ENCODE assay signal across 29 cellular contexts in genomic region chr11:43765194-43765593, GRCh38.
"Had no signal": no experiment of that assay in that cellular context is flagged by ENCODE, and none has a peak within 500 bp of the region (broad histone marks: within the 10 kb centered on the region; RNA-seq: fewer than 3 reads in every experiment).

No MANE protein-coding gene starts in this region.

- H3K4me1 Mint-ChIP-seq: nephron; stimulated activated memory B cell treated with anti-CD40 and anti-IgM and Interleukin-4, amounts not matched to agents 10 μg/mL and 1 μg/mL and 100 μg/mL, for 72 hours; stimulated activated naive CD8-positive, alpha-beta T cell treated with anti-CD3 and anti-CD28 coated beads, Interleukin-15, amount 100 ng/mL, for 72 hours had no signal

- H3K4me3 ChIP-seq: left lung, lower lobe of right lung, pancreas, prostate gland, sigmoid colon, tibial nerve, uterus had no signal

- FAIRE-seq: keratinocyte, pancreas, small intestine had no signal

- ATAC-seq: left cardiac atrium; left lung; lower lobe of right lung; naive thymus-derived CD8-positive, alpha-beta T cell; pancreas; right cardiac atrium; stimulated activated memory B cell treated with anti-CD40 and anti-IgM and Interleukin-4, amounts not matched to agents 10 μg/mL and 1 μg/mL and 100 μg/mL, for 72 hours; stimulated activated naive CD8-positive, alpha-beta T cell treated with anti-CD3 and anti-CD28 coated beads, Interleukin-15, amount 100 ng/mL, for 72 hours had no signal

- H3K27me3 ChIP-seq: left lung, pancreas, sigmoid colon, tibial nerve, uterus had no signal

- H3K9me3 Mint-ChIP-seq: type B pancreatic cell had no signal

- H3K27ac Mint-ChIP-seq: naive thymus-derived CD8-positive, alpha-beta T cell; nephron; stimulated activated memory B cell treated with anti-CD40 and anti-IgM and Interleukin-4, amounts not matched to agents 10 μg/mL and 1 μg/mL and 100 μg/mL, for 72 hours; stimulated activated naive CD8-positive, alpha-beta T cell treated with anti-CD3 and anti-CD28 coated beads, Interleukin-15, amount 100 ng/mL, for 72 hours; type B pancreatic cell had no signal

- DNase-seq: kidney glomerular epithelial cell; left cardiac atrium; left lung; lower lobe of right lung; mammary epithelial cell; mesenchymal stem cell; naive thymus-derived CD8-positive, alpha-beta T cell; nucleus accumbens; pancreas; posterior cingulate gyrus; retina; right cardiac atrium; sigmoid colon; small intestine; stimulated activated CD4-positive, alpha-beta T cell treated with anti-CD3 and anti-CD28 coated beads, Interleukin-1b, Interleukin-23, amount 100 ng/mL, for 48 hours; stimulated activated CD4-positive, alpha-beta T cell treated with anti-CD3 and anti-CD28 coated beads, Interleukin-2, amount 100 ng/mL, for 48 hours; stimulated activated CD4-positive, alpha-beta T cell treated with anti-CD3 and anti-CD28 coated beads, Interleukin-4, amount 100 ng/mL, for 4 hours; stimulated activated CD8-positive, alpha-beta memory T cell treated with anti-CD3 and anti-CD28 coated beads, Interleukin-4, amount 100 ng/mL, for 48 hours; stimulated activated naive CD4-positive, alpha-beta T cell treated with Interleukin-2 at 50 U/mL for 16 hours; stimulated activated naive CD8-positive, alpha-beta T cell treated with anti-CD3 and anti-CD28 coated beads, Interleukin-15, amount 100 ng/mL, for 72 hours; substantia nigra; uterus had no signal

- H3K27ac ChIP-seq: left lung, lower lobe of right lung, pancreas, prostate gland, sigmoid colon, tibial nerve, uterus had no signal

- H3K4me3 Mint-ChIP-seq: naive thymus-derived CD8-positive, alpha-beta T cell; nephron; neural crest cell; stimulated activated memory B cell treated with anti-CD40 and anti-IgM and Interleukin-4, amounts not matched to agents 10 μg/mL and 1 μg/mL and 100 μg/mL, for 72 hours; stimulated activated naive CD8-positive, alpha-beta T cell treated with anti-CD3 and anti-CD28 coated beads, Interleukin-15, amount 100 ng/mL, for 72 hours; type B pancreatic cell had no signal

- H3K9me3 ChIP-seq: pancreas, prostate gland had no signal

- H3K4me1 ChIP-seq: left lung, lower lobe of right lung, pancreas, prostate gland, sigmoid colon, tibial nerve, uterus had no signal

- H3K36me3 ChIP-seq: lower lobe of right lung, pancreas, prostate gland, sigmoid colon, uterus had no signal

- H3K27me3 Mint-ChIP-seq: naive thymus-derived CD8-positive, alpha-beta T cell; stimulated activated memory B cell treated with anti-CD40 and anti-IgM and Interleukin-4, amounts not matched to agents 10 μg/mL and 1 μg/mL and 100 μg/mL, for 72 hours; stimulated activated naive CD8-positive, alpha-beta T cell treated with anti-CD3 and anti-CD28 coated beads, Interleukin-15, amount 100 ng/mL, for 72 hours; type B pancreatic cell had no signal
